Comparison of ENCODE assay signal across 14 cellular contexts in the genomic region with DNA sequence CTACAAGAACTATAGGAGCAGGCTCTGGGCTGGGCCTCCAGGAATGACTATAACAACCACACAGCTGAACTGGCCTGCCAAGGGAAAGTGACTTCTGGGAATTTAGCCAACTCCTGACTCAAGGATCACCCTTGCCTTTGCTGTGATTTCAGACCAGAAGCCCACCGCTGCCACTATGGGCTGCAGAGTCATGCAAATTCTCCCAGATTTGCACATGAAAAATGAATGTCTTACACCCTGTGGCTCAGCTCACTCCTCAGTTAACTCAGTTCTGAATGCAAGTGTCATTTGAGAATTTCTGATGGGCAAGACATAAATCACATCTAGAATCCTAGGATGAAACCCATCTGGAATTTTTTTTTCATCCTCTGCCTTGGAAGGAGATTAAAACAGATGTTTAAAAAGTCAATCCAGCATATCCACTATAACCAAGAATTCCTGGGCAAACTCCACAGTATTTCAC.
DNase-seq lines count a peak whose midpoint lies in the region; ATAC-seq, FAIRE-seq and TF ChIP-seq lines count a peak whose summit lies in the region.
"Had no signal": no experiment of that assay in that cellular context is flagged by ENCODE, and none has a peak within 500 bp of the region (broad histone marks: within the 10 kb centered on the region; RNA-seq: fewer than 3 reads in every experiment).

No MANE protein-coding gene starts in this region.

- no peaks in the 10 kb centered on the region for H3F3A ChIP-seq in PC-3 (ENCODE audit: low read length, unreplicated experiment)

- H3K4me1 ChIP-seq in PC-3 (ENCODE audit: insufficient read depth, low read length): peaks cover 11% of the 10 kb centered on the region; the same call in 1 of the 2 replicates
- H3K4me1 ChIP-seq in osteoblast (ENCODE audit: insufficient read depth, low read length): peaks cover 22% of the 10 kb centered on the region

- H3K4me3 Mint-ChIP-seq in activated T-cell treated with anti-CD3 and anti-CD28 coated beads, Interleukin-2, amount 50 U/mL, for 24 hours: no peak overlapping the region

- H4K20me1 ChIP-seq in PC-3 (ENCODE audit: low read length): no peaks in the 10 kb centered on the region
- no peaks in the 10 kb centered on the region for H4K20me1 ChIP-seq in osteoblast (ENCODE audit: insufficient read depth, low read length)

- H3K9ac ChIP-seq in PC-3 (ENCODE audit: low read length): no peak overlapping the region

- intact Hi-C loops in PC-3 (cut with micrococcal nuclease): no loop called here

- 0 out of 2 replicates have a peak overlapping the region, but pooled peaks have one; percentile 4 for H3K27ac ChIP-seq in PC-3 (ENCODE audit: low read length)
- no peak overlapping the region for H3K27ac ChIP-seq in epithelial cell of prostate
- H3K27ac ChIP-seq in osteoblast (ENCODE audit: low read depth, low read length): peak overlapping the region; percentile 58
- H3K27ac ChIP-seq: HL-60 had no signal

- no TSS peak for BruUV-seq in PC-3 (replicated peaks; lab: Mats Ljungman, UMichigan)

- H3K4me2 ChIP-seq in PC-3 (ENCODE audit: low read length) (no peak overlapping the region), osteoblast (ENCODE audit: insufficient read depth, low read length) (peak overlapping the region; percentile 29)

- no peak for FAIRE-seq in GM19239 (lab: Jason Lieb, UNC)

- H3K4me3 ChIP-seq in PC-3 (ENCODE audit: low read length) (no peak overlapping the region), osteoblast (ENCODE audit: insufficient read depth, low read length) (no peak overlapping the region)

- H3K27me3 Mint-ChIP-seq in activated T-cell treated with anti-CD3 and anti-CD28 coated beads, Interleukin-2, amount 50 U/mL, for 24 hours: peaks cover 6% of the 10 kb centered on the region

- H3K27me3 ChIP-seq in PC-3 (ENCODE audit: low read length) (no peaks in the 10 kb centered on the region), osteoblast (ENCODE audit: insufficient read depth, low read length) (no peaks in the 10 kb centered on the region)

- POLR2A ChIA-PET in PC-3 (lab: Charles Lee; ENCODE audit: unreplicated experiment): no interaction called here

- no peaks in the 10 kb centered on the region for H3K9me2 ChIP-seq in PC-3 (replicated peaks; ENCODE audit: low read length)

- no peaks in the 10 kb centered on the region for H3K4me1 Mint-ChIP-seq in activated T-cell treated with anti-CD3 and anti-CD28 coated beads, Interleukin-2, amount 50 U/mL, for 24 hours (ENCODE audit: low read depth)

- H3K36me3 Mint-ChIP-seq in activated T-cell treated with anti-CD3 and anti-CD28 coated beads, Interleukin-2, amount 50 U/mL, for 24 hours (ENCODE audit: low read depth): no peaks in the 10 kb centered on the region
- H3K36me3 Mint-ChIP-seq: activated naive CD4-positive, alpha-beta T cell treated with anti-CD3 and anti-CD28 coated beads, Interleukin-2, amount 50 U/mL, for 72 hours had no signal

- no peaks in the 10 kb centered on the region for H3K36me3 ChIP-seq in PC-3 (ENCODE audit: low read depth, low read length)
- no peaks in the 10 kb centered on the region for H3K36me3 ChIP-seq in osteoblast (ENCODE audit: insufficient read depth, low read length)

- H3K27ac Mint-ChIP-seq in activated T-cell treated with anti-CD3 and anti-CD28 coated beads, Interleukin-2, amount 50 U/mL, for 24 hours: no peak overlapping the region
- H3K27ac Mint-ChIP-seq: activated naive CD4-positive, alpha-beta T cell treated with anti-CD3 and anti-CD28 coated beads, Interleukin-2, amount 50 U/mL, for 72 hours had no signal

- DNase-seq in ELR (ENCODE audit: low read depth) (peak; percentile 95), PC-3 (peak; percentile 85), epithelial cell of prostate (ENCODE audit: low read depth, low spot score) (peak; percentile 34), osteoblast (ENCODE audit: insufficient read length, low spot score, missing footprints) (peak; percentile 83), GM19239 (ENCODE audit: insufficient read length, low spot score) (no peak), germinal center (ENCODE audit: low spot score) (no peak)
- no peak for DNase-seq in activated T-cell treated with anti-CD3 and anti-CD28 coated beads, Interleukin-2, amount 50 U/mL, for 24 hours
- DNase-seq: midbrain, NCI-H1694 treated with DMSO at 0.1 percent for 48 hours had no signal

- H2AFZ ChIP-seq in PC-3 (ENCODE audit: low read length) (no peak overlapping the region), osteoblast (ENCODE audit: low read length) (no peak overlapping the region)

- CTCF ChIA-PET in PC-3 (lab: Charles Lee): no interaction called here

- ATAC-seq in PC-3: peak; percentile 99
- ATAC-seq in GM18858 (IDR thresholded peaks at IDR 0.05; ENCODE audit: unreplicated experiment): no peak
- ATAC-seq: activated naive CD4-positive, alpha-beta T cell treated with anti-CD3 and anti-CD28 coated beads, Interleukin-2, amount 50 U/mL, for 72 hours; esophagus mucosa; Panc1 had no signal

- H3K9me3 Mint-ChIP-seq in activated T-cell treated with anti-CD3 and anti-CD28 coated beads, Interleukin-2, amount 50 U/mL, for 24 hours: peaks cover 5% of the 10 kb centered on the region

- no peak for TF ChIP-seq CTCF in PC-3 (conservative IDR thresholded peaks at IDR 0.05; ENCODE audit: low read depth, low read length)
- no peak for TF ChIP-seq CTCF in osteoblast (IDR thresholded peaks at IDR 0.05; ENCODE audit: extremely low read depth, low read depth, low read length)

- no peaks in the 10 kb centered on the region for H3K9me3 ChIP-seq in PC-3 (ENCODE audit: low read length)
- H3K9me3 ChIP-seq in osteoblast (ENCODE audit: low read depth, low read length): no peaks in the 10 kb centered on the region

- H3K79me2 ChIP-seq in PC-3 (ENCODE audit: low read length) (no peaks in the 10 kb centered on the region), osteoblast (ENCODE audit: insufficient read depth, low read length) (no peaks in the 10 kb centered on the region)

Comparison
In these comparisons a context has a peak if more than half of its experiments do, and no peak if none do; other contexts are left out.
1. DNase-seq: peak in ELR (single experiment), PC-3 (single experiment), epithelial cell of prostate (single experiment) and osteoblast (single experiment); none in GM19239 (single experiment), activated T-cell treated with anti-CD3 and anti-CD28 coated beads, Interleukin-2, amount 50 U/mL, for 24 hours (single experiment) and germinal center (single experiment).